Comparison of ENCODE assay signal across 8 cellular contexts in the genomic region with DNA sequence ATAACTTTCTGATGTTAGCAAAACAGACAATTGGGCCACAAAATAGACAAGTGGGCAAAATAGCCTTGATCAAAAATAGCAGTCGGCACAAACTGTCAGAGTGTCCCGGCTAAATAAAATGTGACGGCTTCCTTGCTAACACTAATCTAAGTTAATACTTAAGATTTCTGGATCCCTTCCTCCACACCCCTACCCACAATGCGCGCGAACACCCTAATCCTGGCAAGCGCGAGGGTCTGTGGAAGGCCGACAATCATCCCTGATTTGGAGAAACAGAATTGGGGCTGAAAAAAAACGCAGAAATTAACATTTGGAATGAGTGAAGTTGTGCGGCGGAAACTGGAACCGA. TPM values are rescaled to one million over a fixed set of nuclear protein-coding genes. Genes with fewer than 3 reads are reported as not detected.
DNase-seq lines count a peak whose midpoint lies in the region; ATAC-seq and TF ChIP-seq lines count a peak whose summit lies in the region.

No MANE protein-coding gene starts in this region.

- peak overlapping the region; percentile 88 for H3K4me3 Mint-ChIP-seq in stimulated activated effector memory CD8-positive, alpha-beta T cell treated with anti-CD3 and anti-CD28 coated beads, Interleukin-12 subunit alpha, Interleukin-12 subunit beta, amount 100 ng/mL, for 72 hours

- DNase-seq in HFF-Myc (ENCODE audit: extremely low read depth, low read depth) (no peak), hepatocyte (ENCODE audit: low spot score) (no peak), GDM1 (lab: John Stamatoyannopoulos, UW) (no peak), HPDE6-E6E7 (ENCODE audit: extremely low spot score) (no peak)
- no peak for DNase-seq in stimulated activated effector memory CD8-positive, alpha-beta T cell treated with anti-CD3 and anti-CD28 coated beads, Interleukin-12 subunit alpha, Interleukin-12 subunit beta, amount 100 ng/mL, for 72 hours (ENCODE audit: low spot score in 2 of 2)

- H3K27ac ChIP-seq in hepatocyte: peak overlapping the region; percentile 83

- TF ChIP-seq CTCF in HFF-Myc (IDR thresholded peaks at IDR 0.05; ENCODE audit: low read depth, low read length, missing control alignments): no peak
- TF ChIP-seq CTCF in WI38 (IDR thresholded peaks at IDR 0.05; ENCODE audit: low read depth, low read length): no peak
- TF ChIP-seq CTCF in hepatocyte (IDR thresholded peaks at IDR 0.05; ENCODE audit: poor library complexity): no peak

- 9% methylated on average over 13 of the region's 13 CpGs for WGBS in hepatocyte (ENCODE audit: low lambda C conversion rate, missing lambda C conversion rate)

- peak overlapping the region; percentile 95 for H3K4me3 ChIP-seq in HFF-Myc (replicated peaks; ENCODE audit: low read depth, low read length)
- peak overlapping the region; percentile 95 for H3K4me3 ChIP-seq in WI38 (ENCODE audit: low read depth, low read length)
- H3K4me3 ChIP-seq in hepatocyte: peak overlapping the region; percentile 60

- no peaks in the 10 kb centered on the region for H3K36me3 ChIP-seq in hepatocyte (replicated peaks; ENCODE audit: insufficient read depth, low read depth)

- H2AFZ ChIP-seq in hepatocyte: peak overlapping the region; percentile 92

- no peaks in the 10 kb centered on the region for H3K9me3 Mint-ChIP-seq in stimulated activated effector memory CD8-positive, alpha-beta T cell treated with anti-CD3 and anti-CD28 coated beads, Interleukin-12 subunit alpha, Interleukin-12 subunit beta, amount 100 ng/mL, for 72 hours

- H3K9me2 ChIP-seq in hepatocyte (replicated peaks; ENCODE audit: insufficient read depth): no peaks in the 10 kb centered on the region

- no peaks in the 10 kb centered on the region for H4K20me1 ChIP-seq in hepatocyte (ENCODE audit: insufficient read depth, poor library complexity, severe bottlenecking)

- peaks cover 6% of the 10 kb centered on the region for H3K4me1 ChIP-seq in hepatocyte (ENCODE audit: insufficient read depth)

- H3K36me3 Mint-ChIP-seq in stimulated activated effector memory CD8-positive, alpha-beta T cell treated with anti-CD3 and anti-CD28 coated beads, Interleukin-12 subunit alpha, Interleukin-12 subunit beta, amount 100 ng/mL, for 72 hours: peaks cover 45% of the 10 kb centered on the region

- H3K9me3 ChIP-seq in hepatocyte (ENCODE audit: low read depth): no peaks in the 10 kb centered on the region

- peak overlapping the region; percentile 94 for H3K27ac Mint-ChIP-seq in stimulated activated effector memory CD8-positive, alpha-beta T cell treated with anti-CD3 and anti-CD28 coated beads, Interleukin-12 subunit alpha, Interleukin-12 subunit beta, amount 100 ng/mL, for 72 hours

- ATAC-seq in stimulated activated effector memory CD8-positive, alpha-beta T cell treated with anti-CD3 and anti-CD28 coated beads, Interleukin-12 subunit alpha, Interleukin-12 subunit beta, amount 100 ng/mL, for 72 hours: no peak
- no peak for ATAC-seq in HG03469 (IDR thresholded peaks at IDR 0.05; ENCODE audit: unreplicated experiment)
- no peak for ATAC-seq in GM21717 (IDR thresholded peaks at IDR 0.05; ENCODE audit: unreplicated experiment)

- peaks cover 40% of the 10 kb centered on the region for H3K79me2 ChIP-seq in hepatocyte

- no peaks in the 10 kb centered on the region for H3K27me3 ChIP-seq in hepatocyte

- peaks cover 36% of the 10 kb centered on the region for H3K4me1 Mint-ChIP-seq in stimulated activated effector memory CD8-positive, alpha-beta T cell treated with anti-CD3 and anti-CD28 coated beads, Interleukin-12 subunit alpha, Interleukin-12 subunit beta, amount 100 ng/mL, for 72 hours

- H3K4me2 ChIP-seq in hepatocyte: peak overlapping the region; percentile 85

RNA-seq across cellular contexts. Expression of a gene that starts 0.5 kb away (rescaled TPM):
- 14.4 and 17.0 TPM in 2 replicates for total RNA-seq in hepatocyte
- 12.1 and 12.2 TPM in 2 replicates for polyA plus RNA-seq in hepatocyte

RNA-seq across cellular contexts. Expression of a gene that starts 0.7 kb away (rescaled TPM):
- 33.7 and 35.5 TPM in 2 replicates for total RNA-seq in hepatocyte
- 7.0 and 8.1 TPM in 2 replicates for polyA plus RNA-seq in hepatocyte
